Comparison of ENCODE assay signal across 8 cellular contexts in the genomic region with DNA sequence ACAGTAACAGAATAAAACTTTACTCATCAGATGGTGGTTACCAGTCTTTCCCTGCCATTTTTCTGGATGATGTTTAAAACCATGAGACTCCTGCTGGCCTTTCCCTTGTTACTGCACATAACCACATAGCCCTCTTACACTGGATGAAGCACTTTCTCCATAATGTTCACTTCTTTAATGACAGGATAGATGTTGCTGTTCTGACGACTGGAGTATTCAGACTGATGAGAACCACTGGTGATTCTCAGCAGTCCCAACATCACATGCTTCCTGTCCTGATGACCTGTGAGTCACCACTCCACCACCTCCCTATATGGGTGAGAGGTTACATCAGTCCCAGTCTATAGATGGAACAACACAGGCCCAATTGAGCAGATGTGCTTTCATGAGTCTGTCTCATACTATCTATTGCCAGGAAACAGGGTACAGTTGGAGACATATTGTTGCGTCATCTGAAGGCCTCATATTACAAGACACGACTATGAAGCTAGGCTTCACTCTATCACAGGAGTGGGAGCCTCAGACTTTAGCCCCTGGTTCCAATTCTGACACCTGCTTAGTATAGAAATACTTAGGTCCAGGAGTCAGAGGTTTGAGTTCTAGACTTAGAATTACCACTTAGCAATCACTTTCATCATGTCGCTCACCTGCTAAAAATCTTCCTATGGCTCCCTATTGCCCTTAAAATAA.
A peak's percentile ranks its signal among the peaks of the same experiment; 100 is the strongest.
DNase-seq lines count a peak whose midpoint lies in the region; ATAC-seq, FAIRE-seq and TF ChIP-seq lines count a peak whose summit lies in the region.

No MANE protein-coding gene starts in this region.

- H3K36me3 ChIP-seq in BJ (ENCODE audit: control insufficient read depth, insufficient read depth, low read length) (no peaks in the 10 kb centered on the region), vagina (no peaks in the 10 kb centered on the region)

- FAIRE-seq in RCC 7860 (lab: Jason Lieb, UNC), result peak; percentile 85

- CTCF ChIA-PET in BJ (lab: Yijun Ruan, JAX), result interaction anchor here (0.7 kb wide), 1 partner anchor 24 kb away, joined by 3 read pairs; no protein-coding TSS in a partner anchor

- H3K4me3 ChIP-seq in BJ (ENCODE audit: low read depth, low read length) (no peak overlapping the region), vagina (no peak overlapping the region)

- H3K27me3 ChIP-seq in BJ (ENCODE audit: control insufficient read depth, insufficient read depth, low read length) (no peaks in the 10 kb centered on the region), vagina (no peaks in the 10 kb centered on the region)

- no peaks in the 10 kb centered on the region for H3K9me3 ChIP-seq in vagina

- DNase-seq in BJ (ENCODE audit: low read depth) (peak; percentile 83), RCC 7860 (ENCODE audit: low spot score) (peak; percentile 84), dedifferentiated amniotic fluid mesenchymal stem cell (ENCODE audit: extremely low spot score) (peak; percentile 35), mucosa of gallbladder (ENCODE audit: low spot score) (peak; percentile 14), vagina (ENCODE audit: extremely low spot score in 2 of 2) (no peak)
- DNase-seq in activated CD8-positive, alpha-beta memory T cell treated with anti-CD3 and anti-CD28 coated beads for 24 hours, result no peak

- H3K4me1 ChIP-seq in vagina, result no peaks in the 10 kb centered on the region

- POLR2A ChIA-PET in BJ (lab: Charles Lee), result no interaction called here

- ATAC-seq in GM18870 (IDR thresholded peaks at IDR 0.05; ENCODE audit: unreplicated experiment), result peak; percentile 84
- ATAC-seq in HG03103 (IDR thresholded peaks at IDR 0.05; ENCODE audit: low read depth, unreplicated experiment), result peak; percentile 88

- H3K27ac ChIP-seq in vagina, result no peak overlapping the region

- TF ChIP-seq POLR2A in vagina (IDR thresholded peaks at IDR 0.05), result no peak

- intact Hi-C loops in vagina (cut with DNase I), result no loop called here

- TF ChIP-seq CTCF in BJ (IDR thresholded peaks at IDR 0.05; ENCODE audit: insufficient read depth, low read depth, low read length) (peak; percentile 37; the same call in 1 of the 2 replicates), vagina (IDR thresholded peaks at IDR 0.05) (no peak)

Comparison
In these comparisons a context has a peak if more than half of its experiments do, and no peak if none do; other contexts are left out.
1. DNase-seq: peak in BJ (single experiment), RCC 7860 (single experiment), dedifferentiated amniotic fluid mesenchymal stem cell (single experiment) and mucosa of gallbladder (single experiment); none in vagina (0 of 2) and activated CD8-positive, alpha-beta memory T cell treated with anti-CD3 and anti-CD28 coated beads for 24 hours (single experiment).